Comparison of ENCODE assay signal across 34 cellular contexts in genomic region chrX:3181846-3182245, GRCh38.
"Had no signal": no experiment of that assay in that cellular context is flagged by ENCODE, and none has a peak within 500 bp of the region (broad histone marks: within the 10 kb centered on the region; RNA-seq: fewer than 3 reads in every experiment).

No MANE protein-coding gene starts in this region.

- DNase-seq: activated CD4-positive, alpha-beta T cell treated with anti-CD3 and anti-CD28 coated beads for 36 hours; activated CD4-positive, CD25-positive, alpha-beta regulatory T cell; activated CD8-positive, alpha-beta memory T cell treated with anti-CD3 and anti-CD28 coated beads, Interleukin-2, amount 10 ng/mL, durations not matched to agents 7 days and 5 days; activated CD8-positive, alpha-beta T cell treated with anti-CD3 and anti-CD28 coated beads, Interleukin-2, amount 10 ng/mL, durations not matched to agents 7 days and 5 days; activated effector memory CD4-positive, alpha-beta T cell treated with anti-CD3 and anti-CD28 coated beads, Interleukin-2, amount 50 U/mL, for 16 hours; activated naive CD4-positive, alpha-beta T cell treated with anti-CD3 and anti-CD28 coated beads for 36 hours; activated naive CD8-positive, alpha-beta T cell treated with anti-CD3 and anti-CD28 coated beads for 36 hours; activated T-cell treated with anti-CD3 and anti-CD28 coated beads for 4 hours; amniotic stem cell; dermis blood vessel endothelial cell; effector CD4-positive, alpha-beta T cell; gastrocnemius medialis; glutamatergic neuron; left cardiac atrium; left ventricle myocardium superior; mucosa of descending colon; naive B cell; nephron progenitor cell; ovary; retina; sigmoid colon; stimulated activated CD4-positive, alpha-beta T cell treated with anti-CD3 and anti-CD28 coated beads, Interleukin-15, amount 100 ng/mL, for 24 hours; stimulated activated CD4-positive, alpha-beta T cell treated with anti-CD3 and anti-CD28 coated beads, Interleukin-2, amount 100 ng/mL, for 24 hours; stimulated activated naive CD4-positive, alpha-beta T cell; tibial artery; upper lobe of right lung had no signal

- H3K4me1 Mint-ChIP-seq: activated CD4-positive, alpha-beta T cell treated with anti-CD3 and anti-CD28 coated beads for 36 hours; activated CD8-positive, alpha-beta memory T cell treated with anti-CD3 and anti-CD28 coated beads, Interleukin-2, amount 10 ng/mL, durations not matched to agents 7 days and 5 days; activated naive CD8-positive, alpha-beta T cell treated with anti-CD3 and anti-CD28 coated beads for 36 hours; central memory CD8-positive, alpha-beta T cell; naive B cell had no signal

- H3K27me3 ChIP-seq: esophagus muscularis mucosa, gastrocnemius medialis, neutrophil, ovary, sigmoid colon, suprapubic skin, tibial artery, upper lobe of right lung had no signal

- ATAC-seq: activated CD4-positive, alpha-beta T cell treated with anti-CD3 and anti-CD28 coated beads for 36 hours; activated CD8-positive, alpha-beta memory T cell treated with anti-CD3 and anti-CD28 coated beads, Interleukin-2, amount 10 ng/mL, durations not matched to agents 7 days and 5 days; activated CD8-positive, alpha-beta T cell treated with anti-CD3 and anti-CD28 coated beads, Interleukin-2, amount 10 ng/mL, durations not matched to agents 7 days and 5 days; gastrocnemius medialis; left cardiac atrium; left ventricle myocardium superior; mucosa of descending colon; upper lobe of right lung had no signal

- H3K36me3 Mint-ChIP-seq: activated CD8-positive, alpha-beta memory T cell treated with anti-CD3 and anti-CD28 coated beads, Interleukin-2, amount 10 ng/mL, durations not matched to agents 7 days and 5 days; activated naive CD8-positive, alpha-beta T cell treated with anti-CD3 and anti-CD28 coated beads for 36 hours; naive B cell had no signal

- H3K27me3 Mint-ChIP-seq: activated CD4-positive, alpha-beta T cell treated with anti-CD3 and anti-CD28 coated beads for 36 hours; activated CD8-positive, alpha-beta memory T cell treated with anti-CD3 and anti-CD28 coated beads, Interleukin-2, amount 10 ng/mL, durations not matched to agents 7 days and 5 days; activated naive CD8-positive, alpha-beta T cell treated with anti-CD3 and anti-CD28 coated beads for 36 hours; central memory CD8-positive, alpha-beta T cell; naive B cell had no signal

- FAIRE-seq: bronchial epithelial cell, colon, keratinocyte had no signal

- H3K36me3 ChIP-seq: esophagus muscularis mucosa, gastrocnemius medialis, neutrophil, ovary, prostate gland, sigmoid colon, suprapubic skin, tibial artery, upper lobe of right lung had no signal

- H3K4me3 Mint-ChIP-seq: activated CD4-positive, alpha-beta T cell treated with anti-CD3 and anti-CD28 coated beads for 36 hours; activated CD8-positive, alpha-beta memory T cell treated with anti-CD3 and anti-CD28 coated beads, Interleukin-2, amount 10 ng/mL, durations not matched to agents 7 days and 5 days; activated CD8-positive, alpha-beta T cell treated with anti-CD3 and anti-CD28 coated beads, Interleukin-2, amount 10 ng/mL, durations not matched to agents 7 days and 5 days; activated naive CD4-positive, alpha-beta T cell treated with anti-CD3 and anti-CD28 coated beads for 36 hours; activated naive CD8-positive, alpha-beta T cell treated with anti-CD3 and anti-CD28 coated beads for 36 hours; central memory CD8-positive, alpha-beta T cell; naive B cell; nephron progenitor cell had no signal

- H3K9me3 Mint-ChIP-seq: activated naive CD4-positive, alpha-beta T cell treated with anti-CD3 and anti-CD28 coated beads for 36 hours; activated naive CD8-positive, alpha-beta T cell treated with anti-CD3 and anti-CD28 coated beads for 36 hours; central memory CD8-positive, alpha-beta T cell had no signal

- H3K4me1 ChIP-seq: gastrocnemius medialis, prostate gland, sigmoid colon, tibial artery, upper lobe of right lung had no signal

- H3K27ac ChIP-seq: esophagus muscularis mucosa, gastrocnemius medialis, neutrophil, ovary, prostate gland, sigmoid colon, suprapubic skin, tibial artery, upper lobe of right lung had no signal

- H3K4me3 ChIP-seq: esophagus muscularis mucosa, gastrocnemius medialis, mucosa of descending colon, ovary, prostate gland, sigmoid colon, suprapubic skin, tibial artery, upper lobe of right lung had no signal

- H3K27ac Mint-ChIP-seq: activated CD4-positive, alpha-beta T cell treated with anti-CD3 and anti-CD28 coated beads for 36 hours; activated CD8-positive, alpha-beta memory T cell treated with anti-CD3 and anti-CD28 coated beads, Interleukin-2, amount 10 ng/mL, durations not matched to agents 7 days and 5 days; activated CD8-positive, alpha-beta T cell treated with anti-CD3 and anti-CD28 coated beads, Interleukin-2, amount 10 ng/mL, durations not matched to agents 7 days and 5 days; activated naive CD4-positive, alpha-beta T cell treated with anti-CD3 and anti-CD28 coated beads for 36 hours; activated naive CD8-positive, alpha-beta T cell treated with anti-CD3 and anti-CD28 coated beads for 36 hours; naive B cell; nephron progenitor cell had no signal

- H3K9me3 ChIP-seq: esophagus muscularis mucosa, gastrocnemius medialis, mucosa of descending colon, neutrophil, ovary, prostate gland, sigmoid colon, suprapubic skin, tibial artery, upper lobe of right lung had no signal
